In the genomic region with DNA sequence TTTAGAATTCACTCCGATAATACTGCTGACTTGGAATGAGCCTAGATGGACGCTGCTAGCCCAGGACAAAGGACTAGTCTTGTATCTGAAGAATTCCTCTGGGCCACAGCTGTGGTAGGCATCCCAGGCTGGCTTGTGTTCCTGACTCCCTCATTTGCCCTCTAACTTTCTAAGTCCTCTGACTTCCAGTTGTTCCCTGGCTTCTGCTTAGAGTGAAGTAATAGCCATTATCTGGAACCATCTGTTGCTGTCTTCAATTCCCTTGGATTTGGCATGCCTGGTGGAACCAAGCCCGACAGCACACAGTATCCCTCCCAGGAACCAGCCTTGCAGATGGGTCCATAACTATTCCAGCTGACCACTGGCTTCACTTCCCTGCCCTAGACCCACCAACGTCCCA, we compare ENCODE assay signal across 26 cellular contexts.
DNase-seq lines count a peak whose midpoint lies in the region; ATAC-seq, FAIRE-seq and TF ChIP-seq lines count a peak whose summit lies in the region.
"Had no signal": no experiment of that assay in that cellular context is flagged by ENCODE, and none has a peak within 500 bp of the region (broad histone marks: within the 10 kb centered on the region; RNA-seq: fewer than 3 reads in every experiment).

No MANE protein-coding gene starts in this region.

- H3K36me3 ChIP-seq in left ventricle myocardium inferior (peaks cover 83% of the 10 kb centered on the region), neural progenitor cell (no peaks in the 10 kb centered on the region), upper lobe of right lung (peaks cover 65% of the 10 kb centered on the region)
- H3K36me3 ChIP-seq: prostate gland had no signal

- peaks cover 20% of the 10 kb centered on the region for H3K36me3 Mint-ChIP-seq in neural progenitor cell

- no peak overlapping the region for H3K4me3 Mint-ChIP-seq in neural progenitor cell
- H3K4me3 Mint-ChIP-seq: stimulated activated naive CD8-positive, alpha-beta T cell treated with anti-CD3 and anti-CD28 coated beads, Interleukin-15, Interleukin-2, amounts not matched to agents 100 ng/mL and 50 ng/mL, for 24 hours had no signal

- H3K27ac ChIP-seq in cingulate gyrus (ENCODE audit: low read depth, low read length) (peak overlapping the region; percentile 1), left ventricle myocardium inferior (replicated peaks) (peak overlapping the region; percentile 58), neural progenitor cell (no peak overlapping the region), upper lobe of right lung (no peak overlapping the region)
- H3K27ac ChIP-seq: C4-2B, prostate gland had no signal

- H3F3A ChIP-seq in neural progenitor cell (ENCODE audit: low read depth) = no peaks in the 10 kb centered on the region

- H3K9me3 ChIP-seq in left ventricle myocardium inferior (replicated peaks) = no peaks in the 10 kb centered on the region
- no peaks in the 10 kb centered on the region for H3K9me3 ChIP-seq in neural progenitor cell (ENCODE audit: low read depth)
- no peaks in the 10 kb centered on the region for H3K9me3 ChIP-seq in upper lobe of right lung
- H3K9me3 ChIP-seq: prostate gland, upper lobe of left lung had no signal

- H3K27ac Mint-ChIP-seq in neural progenitor cell = no peak overlapping the region
- H3K27ac Mint-ChIP-seq: activated naive CD4-positive, alpha-beta T cell treated with anti-CD3 and anti-CD28 coated beads, Interleukin-2, amount 50 U/mL, for 72 hours; stimulated activated naive CD8-positive, alpha-beta T cell treated with anti-CD3 and anti-CD28 coated beads, Interleukin-15, Interleukin-2, amounts not matched to agents 100 ng/mL and 50 ng/mL, for 24 hours had no signal

- H3K27me3 Mint-ChIP-seq in neural progenitor cell (ENCODE audit: insufficient read depth, low read depth) = peaks cover 4% of the 10 kb centered on the region
- H3K27me3 Mint-ChIP-seq: stimulated activated naive CD8-positive, alpha-beta T cell treated with anti-CD3 and anti-CD28 coated beads, Interleukin-15, Interleukin-2, amounts not matched to agents 100 ng/mL and 50 ng/mL, for 24 hours had no signal

- H3K4me1 ChIP-seq in left ventricle myocardium inferior = peaks cover 29% of the 10 kb centered on the region
- H3K4me1 ChIP-seq in neural progenitor cell = no peaks in the 10 kb centered on the region
- no peaks in the 10 kb centered on the region for H3K4me1 ChIP-seq in upper lobe of right lung
- H3K4me1 ChIP-seq: prostate gland, upper lobe of left lung had no signal

- DNase-seq in left ventricle myocardium inferior = peak; percentile 35
- DNase-seq in neural progenitor cell (ENCODE audit: low spot score) = peak; percentile 3
- DNase-seq in upper lobe of right lung = no peak
- no peak for DNase-seq in frontal cortex (ENCODE audit: low spot score in 2 of 2)
- no peak for DNase-seq in lower leg skin (ENCODE audit: low spot score in 2 of 2)
- DNase-seq: activated CD4-positive, alpha-beta T cell treated with anti-CD3 and anti-CD28 coated beads, Interleukin-2, amount 50 U/mL, for 1 hour; effector memory CD4-positive, alpha-beta T cell; glutamatergic neuron; GOT3; IMR-90; NCI-H1105 treated with DMSO at 0.1 percent for 48 hours; NCI-H2081; NCI-H510A treated with DMSO at 0.1 percent for 48 hours; stimulated activated CD4-positive, alpha-beta T cell treated with anti-CD3 and anti-CD28 coated beads, Interleukin-4, amount 100 ng/mL, for 1 hour; T-helper 9 cell; upper lobe of left lung had no signal

- H2AFZ ChIP-seq in neural progenitor cell (replicated peaks) = no peak overlapping the region

- TF ChIP-seq CTCF in left ventricle myocardium inferior (IDR thresholded peaks at IDR 0.05; ENCODE audit: borderline replicate concordance) = no peak
- no peak for TF ChIP-seq CTCF in neural progenitor cell (IDR thresholded peaks at IDR 0.05)
- TF ChIP-seq CTCF in upper lobe of right lung (IDR thresholded peaks at IDR 0.05) = no peak
- no peak for TF ChIP-seq CTCF in lower leg skin (IDR thresholded peaks at IDR 0.05)

- no peak for TF ChIP-seq POLR2A in lower leg skin (IDR thresholded peaks at IDR 0.05)

- H3K9me3 Mint-ChIP-seq in neural progenitor cell = peaks cover 2% of the 10 kb centered on the region

- no peaks in the 10 kb centered on the region for H4K20me1 ChIP-seq in neural progenitor cell (ENCODE audit: low read depth)

- no peak overlapping the region for H3K4me2 ChIP-seq in neural progenitor cell
- H3K4me2 ChIP-seq: smooth muscle cell had no signal

- 70% methylated on average over 4 of the region's 4 CpGs for WGBS in lower leg skin, 2 donors

- no peaks in the 10 kb centered on the region for H3K79me2 ChIP-seq in neural progenitor cell (ENCODE audit: low read depth)

- intact Hi-C loops in left ventricle myocardium inferior (cut with micrococcal nuclease) (no loop called here), upper lobe of right lung (cut with DNase I) (no loop called here), lower leg skin (cut with DNase I; ENCODE audit: low total_unique reads) (loop anchor here (10.0 kb wide), 1 partner anchor 576 kb away; no protein-coding TSS in a partner anchor)

- H3K4me3 ChIP-seq in left ventricle myocardium inferior = no peak overlapping the region
- H3K4me3 ChIP-seq in neural progenitor cell = no peak overlapping the region
- no peak overlapping the region for H3K4me3 ChIP-seq in upper lobe of right lung
- H3K4me3 ChIP-seq in lower leg skin (ENCODE audit: low read depth, poor library complexity, severe bottlenecking) = no peak overlapping the region
- H3K4me3 ChIP-seq: prostate gland, smooth muscle cell, upper lobe of left lung had no signal

- H3K9ac ChIP-seq in neural progenitor cell = no peak overlapping the region

- ATAC-seq in upper lobe of right lung = peak; percentile 62
- no peak for ATAC-seq in GM21423 (IDR thresholded peaks at IDR 0.05; ENCODE audit: unreplicated experiment)
- ATAC-seq: activated naive CD4-positive, alpha-beta T cell treated with anti-CD3 and anti-CD28 coated beads, Interleukin-2, amount 50 U/mL, for 72 hours; SK-N-SH treated with all-trans-retinoic acid at 6 μM for 48 hours had no signal

- H3K27me3 ChIP-seq in left ventricle myocardium inferior (ENCODE audit: low read depth) (no peaks in the 10 kb centered on the region), neural progenitor cell (no peaks in the 10 kb centered on the region), upper lobe of right lung (no peaks in the 10 kb centered on the region)
- H3K27me3 ChIP-seq: upper lobe of left lung had no signal

- no peak for FAIRE-seq in frontal cortex (lab: Jason Lieb, UNC)
- FAIRE-seq: D721Med, RCC 7860 had no signal

- peaks cover 14% of the 10 kb centered on the region for H3K4me1 Mint-ChIP-seq in neural progenitor cell

Comparison
In these comparisons a context has a peak if more than half of its experiments do, and no peak if none do; other contexts are left out.
1. H3K27ac ChIP-seq: peak in cingulate gyrus (single experiment) and left ventricle myocardium inferior (single experiment); none in neural progenitor cell (single experiment) and upper lobe of right lung (single experiment).
2. DNase-seq: peak in left ventricle myocardium inferior (single experiment) and neural progenitor cell (single experiment); none in upper lobe of right lung (single experiment), frontal cortex (0 of 2) and lower leg skin (0 of 2).